Comparison of ENCODE assay signal across 26 cellular contexts in the genomic region with DNA sequence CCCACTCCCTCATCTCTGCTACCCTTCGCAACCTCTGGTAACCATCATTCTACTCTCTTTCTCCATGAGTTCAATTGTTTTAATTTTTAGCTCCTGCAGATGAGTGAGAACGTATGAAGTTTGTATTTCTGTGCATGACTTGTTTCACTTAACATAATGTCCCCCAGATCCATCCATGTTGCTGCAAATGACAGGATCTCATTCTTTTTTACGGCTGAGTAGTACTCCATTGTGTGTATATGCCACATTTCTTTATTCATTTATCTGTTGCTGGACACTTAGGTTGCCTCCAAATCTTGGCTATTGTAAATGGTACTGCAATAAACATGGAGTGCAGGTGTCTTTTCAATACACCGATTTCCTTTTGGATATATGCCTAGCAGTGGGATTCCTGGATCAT.
"Had no signal": no experiment of that assay in that cellular context is flagged by ENCODE, and none has a peak within 500 bp of the region (broad histone marks: within the 10 kb centered on the region; RNA-seq: fewer than 3 reads in every experiment).

No MANE protein-coding gene starts in this region.

- H3K27ac Mint-ChIP-seq: dendritic cell treated with granulocyte-macrophage colony-stimulating factor and Interleukin-4, amounts not matched to agents 40 ng/mL and 50 ng/mL, for 4 days; effector memory CD8-positive, alpha-beta T cell; endodermal cell; immature natural killer cell; mesothelial cell of epicardium; naive B cell had no signal

- H3K9me3 ChIP-seq: colonic mucosa, esophagus muscularis mucosa, gastroesophageal sphincter, left lung, lower lobe of right lung, mucosa of descending colon had no signal

- FAIRE-seq: endothelial cell of umbilical vein, frontal cortex, kidney had no signal

- H3K4me3 ChIP-seq: colonic mucosa, esophagus muscularis mucosa, gastroesophageal sphincter, heart left ventricle, hepatocyte, left lung, lower lobe of right lung, mucosa of descending colon had no signal

- H3K36me3 ChIP-seq: colonic mucosa, esophagus muscularis mucosa, gastroesophageal sphincter, heart left ventricle, lower lobe of right lung had no signal

- H3K4me1 ChIP-seq: colonic mucosa, esophagus muscularis mucosa, foreskin keratinocyte, gastroesophageal sphincter, heart left ventricle, left lung, lower lobe of right lung had no signal

- H3K9me3 Mint-ChIP-seq: effector memory CD8-positive, alpha-beta T cell; immature natural killer cell had no signal

- DNase-seq: colonic mucosa; cortex of kidney; effector CD8-positive, alpha-beta T cell; effector memory CD8-positive, alpha-beta T cell; endodermal cell; foreskin keratinocyte; heart left ventricle; hypothalamus; immature natural killer cell; islet precursor cell; kidney; kidney glomerular epithelial cell; left lung; left ventricle myocardium superior; lower lobe of right lung; mesenchymal stem cell; mucosa of descending colon; naive B cell; naive thymus-derived CD8-positive, alpha-beta T cell had no signal

- H3K4me3 Mint-ChIP-seq: dendritic cell treated with granulocyte-macrophage colony-stimulating factor and Interleukin-4, amounts not matched to agents 40 ng/mL and 50 ng/mL, for 4 days; effector memory CD8-positive, alpha-beta T cell; endodermal cell; immature natural killer cell; mesothelial cell of epicardium; naive B cell; naive thymus-derived CD8-positive, alpha-beta T cell had no signal

- H3K4me2 ChIP-seq: hepatocyte had no signal

- H3K4me1 Mint-ChIP-seq: mesothelial cell of epicardium had no signal

- H3K27ac ChIP-seq: colonic mucosa, esophagus muscularis mucosa, foreskin keratinocyte, gastroesophageal sphincter, heart left ventricle, hepatocyte, left lung, lower lobe of right lung had no signal

- H3K27me3 ChIP-seq: colonic mucosa, esophagus muscularis mucosa, foreskin keratinocyte, gastroesophageal sphincter, heart left ventricle, hepatocyte, left lung had no signal

- H3K27me3 Mint-ChIP-seq: dendritic cell treated with granulocyte-macrophage colony-stimulating factor and Interleukin-4, amounts not matched to agents 40 ng/mL and 50 ng/mL, for 4 days; effector memory CD8-positive, alpha-beta T cell; naive B cell; naive thymus-derived CD8-positive, alpha-beta T cell had no signal

- H2AFZ ChIP-seq: hepatocyte had no signal

- ATAC-seq: effector memory CD8-positive, alpha-beta T cell; foreskin keratinocyte; gastroesophageal sphincter; heart left ventricle; left lung; left ventricle myocardium superior; lower lobe of right lung; mucosa of descending colon; naive thymus-derived CD8-positive, alpha-beta T cell had no signal
